In genomic region chr4:40763228-40763716, GRCh38 we compare ENCODE assay signal across 1 cellular context.
TF ChIP-seq lines count a peak whose summit lies in the region.

No MANE protein-coding gene starts in this region.

TF ChIP-seq in HepG2, 621 proteins besides CTCF, POLR2A, EP300 and RAD21 (continued from another document):
- TF ChIP-seq ZNF512B (CRISPR knock-in tag; IDR thresholded peaks at IDR 0.05; ENCODE audit: borderline replicate concordance) (no peak), ZNF484 (CRISPR knock-in tag; IDR thresholded peaks at IDR 0.05; ENCODE audit: borderline replicate concordance, low read depth) (no peak), ZNF777 (CRISPR knock-in tag; IDR thresholded peaks at IDR 0.05) (no peak), TAF15 (IDR thresholded peaks at IDR 0.05; ENCODE audit: low read depth, low read length, poor library complexity, severe bottlenecking) (no peak), KAT2B (IDR thresholded peaks at IDR 0.05; ENCODE audit: borderline replicate concordance, low read depth, low read length) (no peak), ZNF335 (CRISPR knock-in tag; IDR thresholded peaks at IDR 0.05) (no peak), ZNF451 (CRISPR knock-in tag; IDR thresholded peaks at IDR 0.05) (no peak), ZNF644 (CRISPR knock-in tag; IDR thresholded peaks at IDR 0.05; ENCODE audit: low read depth) (no peak), GPBP1L1 (CRISPR knock-in tag; IDR thresholded peaks at IDR 0.05) (no peak), TP53 (CRISPR knock-in tag; conservative IDR thresholded peaks at IDR 0.05) (no peak), SMAD9 (CRISPR knock-in tag; IDR thresholded peaks at IDR 0.05) (no peak), ZSCAN5A (CRISPR knock-in tag; IDR thresholded peaks at IDR 0.05; ENCODE audit: borderline replicate concordance) (no peak)
